1 cellular context compared by ENCODE assay signal in the genomic region with DNA sequence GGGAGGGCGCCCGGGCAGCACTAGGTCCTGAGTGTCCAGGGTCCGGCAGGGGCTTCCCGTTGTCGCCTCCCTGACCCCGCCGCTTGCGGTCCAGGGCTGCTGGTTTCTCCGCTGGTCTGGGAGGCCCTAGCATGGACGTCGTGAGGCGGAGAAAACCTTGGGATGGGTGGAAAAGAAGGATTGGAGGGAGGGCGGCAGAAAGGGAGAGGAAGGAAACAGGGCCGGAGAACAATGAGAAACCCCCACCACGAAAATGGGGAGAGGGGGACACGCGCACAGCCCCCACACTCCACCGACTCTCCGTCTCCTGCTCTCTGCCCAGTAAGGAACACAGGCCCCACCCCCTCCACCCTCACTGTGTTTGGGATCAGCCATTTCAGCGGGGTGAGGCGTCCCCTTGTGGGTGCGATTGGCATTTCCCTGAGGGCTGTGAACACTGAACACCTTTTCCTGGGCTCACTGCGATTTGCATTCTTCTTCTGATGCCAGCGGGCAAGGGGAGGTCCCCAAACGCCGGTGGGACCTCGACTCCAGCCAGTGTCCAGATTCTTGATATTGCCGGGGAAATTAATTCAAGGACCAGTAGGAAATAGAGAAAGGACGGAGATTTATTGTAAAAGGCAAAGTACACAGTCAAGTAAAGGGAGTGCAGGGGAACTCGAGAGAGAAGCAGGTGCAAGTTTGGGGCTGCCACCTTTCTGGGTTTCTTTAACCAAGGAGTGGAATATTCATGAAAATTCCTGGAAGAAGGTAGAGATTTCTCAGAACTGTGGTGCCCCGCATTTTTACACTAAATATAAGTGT.
TF ChIP-seq lines count a peak whose summit lies in the region.

No MANE protein-coding gene starts in this region.

TF ChIP-seq in HEK293, 187 proteins besides CTCF, POLR2A, EP300 and RAD21 (continued from another document and continues in another):
- no peak for TF ChIP-seq ZNF518A (tag by site-specific recombination; conservative IDR thresholded peaks at IDR 0.05; ENCODE audit: low read depth)
- TF ChIP-seq ZNF274 (IDR thresholded peaks at IDR 0.05; ENCODE audit: low read length), result no peak
- TF ChIP-seq ZNF274 (tag by site-specific recombination; IDR thresholded peaks at IDR 0.05; ENCODE audit: borderline replicate concordance), result no peak
- no peak for TF ChIP-seq WT1 (tag by site-specific recombination; IDR thresholded peaks at IDR 0.05)
- TF ChIP-seq ZSCAN23 (tag by site-specific recombination; IDR thresholded peaks at IDR 0.05), result no peak
- TF ChIP-seq ZNF23 (tag by site-specific recombination; IDR thresholded peaks at IDR 0.05; ENCODE audit: borderline replicate concordance), result no peak
- TF ChIP-seq ZNF48 (tag by site-specific recombination; IDR thresholded peaks at IDR 0.05), result no peak
- peak; percentile 47 for TF ChIP-seq ZNF629 (tag by site-specific recombination; IDR thresholded peaks at IDR 0.05)
- no peak for TF ChIP-seq SP2 (tag by site-specific recombination; IDR thresholded peaks at IDR 0.05)
- no peak for TF ChIP-seq ZNF423 (tag by site-specific recombination; IDR thresholded peaks at IDR 0.05)
- no peak for TF ChIP-seq ZNF623 (tag by site-specific recombination; IDR thresholded peaks at IDR 0.05)
- no peak for TF ChIP-seq ZNF558 (tag by site-specific recombination; IDR thresholded peaks at IDR 0.05)
- TF ChIP-seq GLIS1 (tag by site-specific recombination; IDR thresholded peaks at IDR 0.05), result no peak
- no peak for TF ChIP-seq ZNF510 (tag by site-specific recombination; IDR thresholded peaks at IDR 0.05; ENCODE audit: insufficient replicate concordance)
- TF ChIP-seq, protein P1, sequence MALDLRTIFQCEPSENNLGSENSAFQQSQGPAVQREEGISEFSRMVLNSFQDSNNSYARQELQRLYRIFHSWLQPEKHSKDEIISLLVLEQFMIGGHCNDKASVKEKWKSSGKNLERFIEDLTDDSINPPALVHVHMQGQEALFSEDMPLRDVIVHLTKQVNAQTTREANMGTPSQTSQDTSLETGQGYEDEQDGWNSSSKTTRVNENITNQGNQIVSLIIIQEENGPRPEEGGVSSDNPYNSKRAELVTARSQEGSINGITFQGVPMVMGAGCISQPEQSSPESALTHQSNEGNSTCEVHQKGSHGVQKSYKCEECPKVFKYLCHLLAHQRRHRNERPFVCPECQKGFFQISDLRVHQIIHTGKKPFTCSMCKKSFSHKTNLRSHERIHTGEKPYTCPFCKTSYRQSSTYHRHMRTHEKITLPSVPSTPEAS (tag by site-specific recombination; IDR thresholded peaks at IDR 0.05), result no peak
- TF ChIP-seq, protein P2, sequence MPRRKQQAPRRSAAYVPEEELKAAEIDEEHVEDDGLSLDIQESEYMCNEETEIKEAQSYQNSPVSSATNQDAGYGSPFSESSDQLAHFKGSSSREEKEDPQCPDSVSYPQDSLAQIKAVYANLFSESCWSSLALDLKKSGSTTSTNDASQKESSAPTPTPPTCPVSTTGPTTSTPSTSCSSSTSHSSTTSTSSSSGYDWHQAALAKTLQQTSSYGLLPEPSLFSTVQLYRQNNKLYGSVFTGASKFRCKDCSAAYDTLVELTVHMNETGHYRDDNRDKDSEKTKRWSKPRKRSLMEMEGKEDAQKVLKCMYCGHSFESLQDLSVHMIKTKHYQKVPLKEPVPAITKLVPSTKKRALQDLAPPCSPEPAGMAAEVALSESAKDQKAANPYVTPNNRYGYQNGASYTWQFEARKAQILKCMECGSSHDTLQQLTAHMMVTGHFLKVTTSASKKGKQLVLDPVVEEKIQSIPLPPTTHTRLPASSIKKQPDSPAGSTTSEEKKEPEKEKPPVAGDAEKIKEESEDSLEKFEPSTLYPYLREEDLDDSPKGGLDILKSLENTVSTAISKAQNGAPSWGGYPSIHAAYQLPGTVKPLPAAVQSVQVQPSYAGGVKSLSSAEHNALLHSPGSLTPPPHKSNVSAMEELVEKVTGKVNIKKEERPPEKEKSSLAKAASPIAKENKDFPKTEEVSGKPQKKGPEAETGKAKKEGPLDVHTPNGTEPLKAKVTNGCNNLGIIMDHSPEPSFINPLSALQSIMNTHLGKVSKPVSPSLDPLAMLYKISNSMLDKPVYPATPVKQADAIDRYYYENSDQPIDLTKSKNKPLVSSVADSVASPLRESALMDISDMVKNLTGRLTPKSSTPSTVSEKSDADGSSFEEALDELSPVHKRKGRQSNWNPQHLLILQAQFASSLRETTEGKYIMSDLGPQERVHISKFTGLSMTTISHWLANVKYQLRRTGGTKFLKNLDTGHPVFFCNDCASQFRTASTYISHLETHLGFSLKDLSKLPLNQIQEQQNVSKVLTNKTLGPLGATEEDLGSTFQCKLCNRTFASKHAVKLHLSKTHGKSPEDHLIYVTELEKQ (tag by site-specific recombination; IDR thresholded peaks at IDR 0.05; ENCODE audit: borderline replicate concordance), result no peak
- no peak for TF ChIP-seq KLF7 (tag by site-specific recombination; IDR thresholded peaks at IDR 0.05; ENCODE audit: borderline replicate concordance)
- TF ChIP-seq SCRT2 (tag by site-specific recombination; IDR thresholded peaks at IDR 0.05), result no peak
- TF ChIP-seq ZNF792 (tag by site-specific recombination; IDR thresholded peaks at IDR 0.05), result no peak
- TF ChIP-seq ZBTB48 (tag by site-specific recombination; IDR thresholded peaks at IDR 0.05), result no peak
- TF ChIP-seq ZNF26 (tag by site-specific recombination; IDR thresholded peaks at IDR 0.05), result no peak
- TF ChIP-seq YY1 (tag by site-specific recombination; IDR thresholded peaks at IDR 0.05), result no peak
- no peak for TF ChIP-seq ZNF341 (tag by site-specific recombination; IDR thresholded peaks at IDR 0.05; ENCODE audit: low read depth)
- TF ChIP-seq, protein P3, sequence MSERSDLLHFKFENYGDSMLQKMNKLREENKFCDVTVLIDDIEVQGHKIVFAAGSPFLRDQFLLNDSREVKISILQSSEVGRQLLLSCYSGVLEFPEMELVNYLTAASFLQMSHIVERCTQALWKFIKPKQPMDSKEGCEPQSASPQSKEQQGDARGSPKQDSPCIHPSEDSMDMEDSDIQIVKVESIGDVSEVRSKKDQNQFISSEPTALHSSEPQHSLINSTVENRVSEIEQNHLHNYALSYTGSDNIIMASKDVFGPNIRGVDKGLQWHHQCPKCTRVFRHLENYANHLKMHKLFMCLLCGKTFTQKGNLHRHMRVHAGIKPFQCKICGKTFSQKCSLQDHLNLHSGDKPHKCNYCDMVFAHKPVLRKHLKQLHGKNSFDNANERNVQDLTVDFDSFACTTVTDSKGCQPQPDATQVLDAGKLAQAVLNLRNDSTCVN (tag by site-specific recombination; optimal IDR thresholded peaks at IDR 0.05), result peak; percentile 28
- TF ChIP-seq ZFHX2 (tag by site-specific recombination; conservative IDR thresholded peaks at IDR 0.05), result peak; percentile 18
- peak; percentile 8; the same call in 1 of the 2 replicates for TF ChIP-seq TRIM28 (IDR thresholded peaks at IDR 0.05; ENCODE audit: borderline replicate concordance, low read length)
- TF ChIP-seq ZNF670 (tag by site-specific recombination; IDR thresholded peaks at IDR 0.05; ENCODE audit: low read depth), result no peak
- no peak for TF ChIP-seq ZNF747 (tag by site-specific recombination; IDR thresholded peaks at IDR 0.05)
- TF ChIP-seq ZSCAN16 (tag by site-specific recombination; IDR thresholded peaks at IDR 0.05), result no peak
- TF ChIP-seq ZEB2 (tag by site-specific recombination; IDR thresholded peaks at IDR 0.05), result peak; percentile 19; the same call in 1 of the 2 replicates
- TF ChIP-seq ZNF555 (tag by site-specific recombination; conservative IDR thresholded peaks at IDR 0.05), result no peak
- TF ChIP-seq, protein P4, sequence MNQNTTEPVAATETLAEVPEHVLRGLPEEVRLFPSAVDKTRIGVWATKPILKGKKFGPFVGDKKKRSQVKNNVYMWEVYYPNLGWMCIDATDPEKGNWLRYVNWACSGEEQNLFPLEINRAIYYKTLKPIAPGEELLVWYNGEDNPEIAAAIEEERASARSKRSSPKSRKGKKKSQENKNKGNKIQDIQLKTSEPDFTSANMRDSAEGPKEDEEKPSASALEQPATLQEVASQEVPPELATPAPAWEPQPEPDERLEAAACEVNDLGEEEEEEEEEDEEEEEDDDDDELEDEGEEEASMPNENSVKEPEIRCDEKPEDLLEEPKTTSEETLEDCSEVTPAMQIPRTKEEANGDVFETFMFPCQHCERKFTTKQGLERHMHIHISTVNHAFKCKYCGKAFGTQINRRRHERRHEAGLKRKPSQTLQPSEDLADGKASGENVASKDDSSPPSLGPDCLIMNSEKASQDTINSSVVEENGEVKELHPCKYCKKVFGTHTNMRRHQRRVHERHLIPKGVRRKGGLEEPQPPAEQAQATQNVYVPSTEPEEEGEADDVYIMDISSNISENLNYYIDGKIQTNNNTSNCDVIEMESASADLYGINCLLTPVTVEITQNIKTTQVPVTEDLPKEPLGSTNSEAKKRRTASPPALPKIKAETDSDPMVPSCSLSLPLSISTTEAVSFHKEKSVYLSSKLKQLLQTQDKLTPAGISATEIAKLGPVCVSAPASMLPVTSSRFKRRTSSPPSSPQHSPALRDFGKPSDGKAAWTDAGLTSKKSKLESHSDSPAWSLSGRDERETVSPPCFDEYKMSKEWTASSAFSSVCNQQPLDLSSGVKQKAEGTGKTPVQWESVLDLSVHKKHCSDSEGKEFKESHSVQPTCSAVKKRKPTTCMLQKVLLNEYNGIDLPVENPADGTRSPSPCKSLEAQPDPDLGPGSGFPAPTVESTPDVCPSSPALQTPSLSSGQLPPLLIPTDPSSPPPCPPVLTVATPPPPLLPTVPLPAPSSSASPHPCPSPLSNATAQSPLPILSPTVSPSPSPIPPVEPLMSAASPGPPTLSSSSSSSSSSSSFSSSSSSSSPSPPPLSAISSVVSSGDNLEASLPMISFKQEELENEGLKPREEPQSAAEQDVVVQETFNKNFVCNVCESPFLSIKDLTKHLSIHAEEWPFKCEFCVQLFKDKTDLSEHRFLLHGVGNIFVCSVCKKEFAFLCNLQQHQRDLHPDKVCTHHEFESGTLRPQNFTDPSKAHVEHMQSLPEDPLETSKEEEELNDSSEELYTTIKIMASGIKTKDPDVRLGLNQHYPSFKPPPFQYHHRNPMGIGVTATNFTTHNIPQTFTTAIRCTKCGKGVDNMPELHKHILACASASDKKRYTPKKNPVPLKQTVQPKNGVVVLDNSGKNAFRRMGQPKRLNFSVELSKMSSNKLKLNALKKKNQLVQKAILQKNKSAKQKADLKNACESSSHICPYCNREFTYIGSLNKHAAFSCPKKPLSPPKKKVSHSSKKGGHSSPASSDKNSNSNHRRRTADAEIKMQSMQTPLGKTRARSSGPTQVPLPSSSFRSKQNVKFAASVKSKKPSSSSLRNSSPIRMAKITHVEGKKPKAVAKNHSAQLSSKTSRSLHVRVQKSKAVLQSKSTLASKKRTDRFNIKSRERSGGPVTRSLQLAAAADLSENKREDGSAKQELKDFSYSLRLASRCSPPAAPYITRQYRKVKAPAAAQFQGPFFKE (tag by site-specific recombination; IDR thresholded peaks at IDR 0.05; ENCODE audit: borderline replicate concordance), result no peak
- TF ChIP-seq, protein P5, sequence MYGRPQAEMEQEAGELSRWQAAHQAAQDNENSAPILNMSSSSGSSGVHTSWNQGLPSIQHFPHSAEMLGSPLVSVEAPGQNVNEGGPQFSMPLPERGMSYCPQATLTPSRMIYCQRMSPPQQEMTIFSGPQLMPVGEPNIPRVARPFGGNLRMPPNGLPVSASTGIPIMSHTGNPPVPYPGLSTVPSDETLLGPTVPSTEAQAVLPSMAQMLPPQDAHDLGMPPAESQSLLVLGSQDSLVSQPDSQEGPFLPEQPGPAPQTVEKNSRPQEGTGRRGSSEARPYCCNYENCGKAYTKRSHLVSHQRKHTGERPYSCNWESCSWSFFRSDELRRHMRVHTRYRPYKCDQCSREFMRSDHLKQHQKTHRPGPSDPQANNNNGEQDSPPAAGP (tag by site-specific recombination; IDR thresholded peaks at IDR 0.05), result peak; percentile 22; the same call in 1 of the 2 replicates
- TF ChIP-seq ZNF112 (tag by site-specific recombination; IDR thresholded peaks at IDR 0.05), result no peak
- no peak for TF ChIP-seq ZNF830 (tag by site-specific recombination; IDR thresholded peaks at IDR 0.05; ENCODE audit: low read depth)
- TF ChIP-seq ZNF549 (tag by site-specific recombination; IDR thresholded peaks at IDR 0.05), result no peak
- no peak for TF ChIP-seq GFI1B (tag by site-specific recombination; IDR thresholded peaks at IDR 0.05)
- TF ChIP-seq ZNF132 (tag by site-specific recombination; IDR thresholded peaks at IDR 0.05; ENCODE audit: borderline replicate concordance), result no peak
- no peak for TF ChIP-seq RBAK (tag by site-specific recombination; IDR thresholded peaks at IDR 0.05)
- TF ChIP-seq OSR2 (tag by site-specific recombination; IDR thresholded peaks at IDR 0.05), result no peak
